In genomic region chr16:4661661-4662060, GRCh38 we compare ENCODE assay signal across 10 cellular contexts.
DNase-seq lines count a peak whose midpoint lies in the region; ATAC-seq lines count a peak whose summit lies in the region.
"Had no signal": no experiment of that assay in that cellular context is flagged by ENCODE, and none has a peak within 500 bp of the region (broad histone marks: within the 10 kb centered on the region; RNA-seq: fewer than 3 reads in every experiment).

No MANE protein-coding gene starts in this region.

- no peaks in the 10 kb centered on the region for H3K9me3 Mint-ChIP-seq in central memory CD8-positive, alpha-beta T cell
- H3K9me3 Mint-ChIP-seq: activated naive CD4-positive, alpha-beta T cell treated with anti-CD3 and anti-CD28 coated beads, Interleukin-2, amount 50 U/mL, for 24 hours had no signal

- in situ Hi-C loops in KBM-7 (cut with MboI; ENCODE audit: low pct_unique_long_range_greater_than_20kb, low sequenced_read_pairs) = no loop called here

- no peaks in the 10 kb centered on the region for H3K27me3 Mint-ChIP-seq in central memory CD8-positive, alpha-beta T cell
- H3K27me3 Mint-ChIP-seq: activated naive CD4-positive, alpha-beta T cell treated with anti-CD3 and anti-CD28 coated beads, Interleukin-2, amount 50 U/mL, for 24 hours had no signal

- H3K27ac Mint-ChIP-seq in central memory CD8-positive, alpha-beta T cell (ENCODE audit: low read depth) = peak overlapping the region; percentile 70

- no peak overlapping the region for H3K4me3 Mint-ChIP-seq in central memory CD8-positive, alpha-beta T cell

- H3K4me1 Mint-ChIP-seq in central memory CD8-positive, alpha-beta T cell = peaks cover 26% of the 10 kb centered on the region

- ATAC-seq in central memory CD8-positive, alpha-beta T cell (replicated peaks; ENCODE audit: extremely low read depth, poor library complexity, severe bottlenecking) = no peak
- no peak for ATAC-seq in HG02884 (IDR thresholded peaks at IDR 0.05; ENCODE audit: unreplicated experiment)

- DNase-seq in NCI-H1417 (lab: John Stamatoyannopoulos, UW) = peak in 2 of 3 experiments; percentile 16 to 36
- no peak for DNase-seq in NCI-H1417 treated with DMSO at 0.1 percent for 48 hours (lab: John Stamatoyannopoulos, UW)
- peak; percentile 92 for DNase-seq in NCI-H2107 treated with DMSO at 0.1 percent for 48 hours (lab: John Stamatoyannopoulos, UW; ENCODE audit: unreplicated experiment)
- no peak for DNase-seq in central memory CD8-positive, alpha-beta T cell (ENCODE audit: low spot score in 2 of 2)
- peak; percentile 75 for DNase-seq in pons (ENCODE audit: low spot score)
- no peak for DNase-seq in inferior parietal cortex (ENCODE audit: extremely low spot score)
- no peak for DNase-seq in KBM-7
- DNase-seq: activated CD4-positive, alpha-beta T cell treated with anti-CD3 and anti-CD28 coated beads for 1 hour had no signal

- H3K36me3 Mint-ChIP-seq in central memory CD8-positive, alpha-beta T cell (ENCODE audit: insufficient read depth) = peaks cover 15% of the 10 kb centered on the region
- H3K36me3 Mint-ChIP-seq: activated naive CD4-positive, alpha-beta T cell treated with anti-CD3 and anti-CD28 coated beads, Interleukin-2, amount 50 U/mL, for 24 hours had no signal

Comparison
In these comparisons a context has a peak if more than half of its experiments do, and no peak if none do; other contexts are left out.
1. DNase-seq: peak in NCI-H1417 (2 of 3), NCI-H2107 treated with DMSO at 0.1 percent for 48 hours (single experiment) and pons (single experiment); none in NCI-H1417 treated with DMSO at 0.1 percent for 48 hours (single experiment), central memory CD8-positive, alpha-beta T cell (0 of 2), inferior parietal cortex (single experiment) and KBM-7 (single experiment).